ENCODE assay signal across 15 cellular contexts in genomic region chr22:38820021-38820420, GRCh38.
"Had no signal": no experiment of that assay in that cellular context is flagged by ENCODE, and none has a peak within 500 bp of the region (broad histone marks: within the 10 kb centered on the region; RNA-seq: fewer than 3 reads in every experiment).

No MANE protein-coding gene starts in this region.

- H3K9ac ChIP-seq: neural progenitor cell had no signal

- H3K27me3 ChIP-seq: heart left ventricle, ovary, tibial nerve had no signal

- H3K4me2 ChIP-seq: neural progenitor cell had no signal

- H3K4me3 ChIP-seq: gastrocnemius medialis, heart left ventricle, left ventricle myocardium inferior, neural progenitor cell, ovary, psoas muscle, skin epidermis, tibial nerve had no signal

- DNase-seq: activated CD4-positive, alpha-beta T cell treated with anti-CD3 and anti-CD28 coated beads, Interleukin-2, amount 50 U/mL, for 48 hours; activated gamma-delta T cell; cerebellar nuclear complex; effector CD4-positive, alpha-beta T cell; gastrocnemius medialis; heart left ventricle; left ventricle myocardium inferior; ovary; psoas muscle; right cardiac atrium; stimulated activated naive CD8-positive, alpha-beta T cell treated with anti-CD3 and anti-CD28 coated beads, Interleukin-15, Interleukin-2, amounts not matched to agents 100 U/mL and 50 U/mL, for 24 hours had no signal

- H3K27ac ChIP-seq: gastrocnemius medialis, heart left ventricle, left ventricle myocardium inferior, neural progenitor cell, ovary, psoas muscle, skin epidermis, tibial nerve had no signal

- ATAC-seq: esophagus mucosa; gastrocnemius medialis; heart left ventricle; psoas muscle; right cardiac atrium; stimulated activated naive CD8-positive, alpha-beta T cell treated with anti-CD3 and anti-CD28 coated beads, Interleukin-15, Interleukin-2, amounts not matched to agents 100 U/mL and 50 U/mL, for 24 hours had no signal

- H2AFZ ChIP-seq: neural progenitor cell had no signal

- H3K36me3 ChIP-seq: gastrocnemius medialis, heart left ventricle, left ventricle myocardium inferior, neural progenitor cell, ovary had no signal

- H3K9me3 ChIP-seq: gastrocnemius medialis, heart left ventricle, left ventricle myocardium inferior, ovary, psoas muscle, tibial nerve had no signal
